In genomic region chr18:52903858-52904257, GRCh38 we compare ENCODE assay signal across 8 cellular contexts.
A peak's percentile ranks its signal among the peaks of the same experiment; 100 is the strongest.
DNase-seq lines count a peak whose midpoint lies in the region; ATAC-seq, FAIRE-seq and TF ChIP-seq lines count a peak whose summit lies in the region.

No MANE protein-coding gene starts in this region.

- H3K27ac Mint-ChIP-seq in stimulated activated memory B cell treated with anti-CD40 and anti-IgM and Interleukin-4, amounts not matched to agents 10 μg/mL and 1 μg/mL and 100 μg/mL, for 72 hours: no peak overlapping the region

- H3K27ac ChIP-seq in heart left ventricle: no peak overlapping the region
- H3K27ac ChIP-seq in GM12878 (ENCODE audit: control insufficient read depth, insufficient read depth): no peak overlapping the region

- RAD21 ChIA-PET in GM12878 (lab: Charles Lee; ENCODE audit: unreplicated experiment): interaction anchor here (0.8 kb wide), 1 partner anchor 1283 kb away, joined by 3 read pairs; no protein-coding TSS in a partner anchor

- H3K36me3 ChIP-seq in heart left ventricle: no peaks in the 10 kb centered on the region
- H3K36me3 ChIP-seq in GM12878 (ENCODE audit: control insufficient read depth in 2 of 2, insufficient read depth in 2 of 2, low read length in 1 of 2): no peaks in the 10 kb centered on the region

- no peak overlapping the region for H3K4me3 ChIP-seq in heart left ventricle
- H3K4me3 ChIP-seq in GM12878: no peak overlapping the region

- BruUV-seq in GM12878 (replicated peaks; lab: Mats Ljungman, UMichigan): no TSS peak

- CTCF ChIA-PET in GM12878 (lab: Yijun Ruan, JAX): interaction anchor here (1.1 to 1.5 kb wide), 2 partner anchors 1235 to 1281 kb away, joined by 3 to 4 read pairs; no protein-coding TSS in a partner anchor

- SMC1A ChIA-PET in GM12878 (lab: Charles Lee; ENCODE audit: uncharacterized antibody, unreplicated experiment): interaction anchor here (0.7 to 1.3 kb wide), 5 partner anchors 476 to 1283 kb away, joined by 3 to 4 read pairs (median 3); no protein-coding TSS in a partner anchor

- no peak overlapping the region for H3K4me3 Mint-ChIP-seq in stimulated activated memory B cell treated with anti-CD40 and anti-IgM and Interleukin-4, amounts not matched to agents 10 μg/mL and 1 μg/mL and 100 μg/mL, for 72 hours

- intact Hi-C loops in heart left ventricle (cut with DNase I) (no loop called here), Right ventricle myocardium superior (cut with DNase I) (no loop called here), GM12878 (cut with micrococcal nuclease; ENCODE audit: unreplicated experiment) (loop anchor here (5.0 to 10.0 kb wide), 2 partner anchors 189 to 1237 kb away; no protein-coding TSS in a partner anchor)

- no peak overlapping the region for H2AFZ ChIP-seq in GM12878 (ENCODE audit: control insufficient read depth, low read depth, low read length)

- ATAC-seq in heart left ventricle (no peak), Right ventricle myocardium superior (ENCODE audit: poor library complexity) (no peak), GM12878 (peak; percentile 82), HG02571 (IDR thresholded peaks at IDR 0.05; ENCODE audit: unreplicated experiment) (no peak)
- no peak for ATAC-seq in stimulated activated memory B cell treated with anti-CD40 and anti-IgM and Interleukin-4, amounts not matched to agents 10 μg/mL and 1 μg/mL and 100 μg/mL, for 72 hours

- H4K20me1 ChIP-seq in GM12878 (ENCODE audit: control insufficient read depth, insufficient read depth): no peaks in the 10 kb centered on the region

- H3K27me3 Mint-ChIP-seq in stimulated activated memory B cell treated with anti-CD40 and anti-IgM and Interleukin-4, amounts not matched to agents 10 μg/mL and 1 μg/mL and 100 μg/mL, for 72 hours: no peaks in the 10 kb centered on the region

- peak; percentile 63 for TF ChIP-seq RAD21 in GM12878 (IDR thresholded peaks at IDR 0.05; ENCODE audit: insufficient read depth, low read depth, low read length)

- no peaks in the 10 kb centered on the region for H3K9me3 ChIP-seq in heart left ventricle
- H3K9me3 ChIP-seq in GM12878 (replicated peaks; ENCODE audit: control insufficient read depth, insufficient read depth, low read length): no peaks in the 10 kb centered on the region

- POLR2A ChIA-PET in GM12878 (lab: Charles Lee): no interaction called here

- H3K79me2 ChIP-seq in GM12878 (ENCODE audit: control insufficient read depth, insufficient read depth, low read length): no peaks in the 10 kb centered on the region

- H3K4me1 ChIP-seq in heart left ventricle: no peaks in the 10 kb centered on the region
- H3K4me1 ChIP-seq in GM12878 (ENCODE audit: control insufficient read depth, insufficient read depth, low read length): no peaks in the 10 kb centered on the region

- H3K9me3 Mint-ChIP-seq in stimulated activated memory B cell treated with anti-CD40 and anti-IgM and Interleukin-4, amounts not matched to agents 10 μg/mL and 1 μg/mL and 100 μg/mL, for 72 hours: no peaks in the 10 kb centered on the region

- TF ChIP-seq POLR2A in heart left ventricle (IDR thresholded peaks at IDR 0.05): no peak
- TF ChIP-seq POLR2A in GM12878 (IDR thresholded peaks at IDR 0.05; ENCODE audit: low read depth, low read length): no peak

- H3K27me3 ChIP-seq in heart left ventricle (no peaks in the 10 kb centered on the region), GM12878 (replicated peaks in 1 of 2; ENCODE audit: control insufficient read depth in 2 of 2, insufficient read depth in 2 of 2, low read length in 1 of 2) (no peaks in the 10 kb centered on the region)

- DNase-seq in heart left ventricle: no peak
- no peak for DNase-seq in Right ventricle myocardium superior
- peak; percentile 34 for DNase-seq in NCI-H1694 (lab: John Stamatoyannopoulos, UW)
- no peak for DNase-seq in GM12878 (ENCODE audit: low read depth, low spot score)
- DNase-seq in mucosa of gallbladder (ENCODE audit: low spot score): peak; percentile 17
- no peak for DNase-seq in KG1 (lab: John Stamatoyannopoulos, UW)

- no peak overlapping the region for H3K4me2 ChIP-seq in GM12878 (ENCODE audit: control insufficient read depth, insufficient read depth)

- no peaks in the 10 kb centered on the region for H3K4me1 Mint-ChIP-seq in stimulated activated memory B cell treated with anti-CD40 and anti-IgM and Interleukin-4, amounts not matched to agents 10 μg/mL and 1 μg/mL and 100 μg/mL, for 72 hours

- TF ChIP-seq CTCF in heart left ventricle (IDR thresholded peaks at IDR 0.05) (peak; percentile 10 to 59 (median 38)), GM12878 (IDR thresholded peaks at IDR 0.05 in 2 of 3, conservative IDR thresholded peaks at IDR 0.05 in 1 of 3; ENCODE audit: control insufficient read depth in 2 of 3, extremely low read depth in 1 of 3, insufficient read depth in 1 of 3, low read depth in 3 of 3, low read length in 3 of 3) (peak; percentile 46 to 55 (median 46))

- no peak overlapping the region for H3K9ac ChIP-seq in GM12878 (ENCODE audit: control insufficient read depth, insufficient read depth, low read length)

- FAIRE-seq in GM12878 (lab: Jason Lieb, UNC): no peak

- no peak for TF ChIP-seq EP300 in GM12878 (IDR thresholded peaks at IDR 0.05; ENCODE audit: borderline replicate concordance in 1 of 2, control insufficient read depth in 1 of 2, low read depth in 2 of 2, low read length in 2 of 2)

- H3K36me3 Mint-ChIP-seq in stimulated activated memory B cell treated with anti-CD40 and anti-IgM and Interleukin-4, amounts not matched to agents 10 μg/mL and 1 μg/mL and 100 μg/mL, for 72 hours: no peaks in the 10 kb centered on the region

- 9 to 21% (median 17%) methylated on average over 3 of the region's 3 CpGs for WGBS in heart left ventricle, 4 donors
- WGBS in GM12878 (ENCODE audit: insufficient coverage, insufficient replicate concordance, low lambda C conversion rate, missing lambda C conversion rate): 13% methylated on average over 3 of the region's 3 CpGs

- in situ Hi-C loops in GM12878 (cut with MboI): loop anchor here (25.0 kb wide), 2 partner anchors 1242 to 1792 kb away; no protein-coding TSS in a partner anchor

TF ChIP-seq in GM12878, 131 proteins besides CTCF, POLR2A, EP300 and RAD21:
- TF ChIP-seq ATF7 (IDR thresholded peaks at IDR 0.05; ENCODE audit: low read depth): no peak
- peak; percentile 40; the same call in 1 of the 2 replicates for TF ChIP-seq SMC3 (IDR thresholded peaks at IDR 0.05; ENCODE audit: borderline replicate concordance, low read length)

Comparison
In these comparisons a context has a peak if more than half of its experiments do, and no peak if none do; other contexts are left out.
1. DNase-seq: peak in NCI-H1694 (single experiment) and mucosa of gallbladder (single experiment); none in heart left ventricle (0 of 5), Right ventricle myocardium superior (single experiment), GM12878 (single experiment) and KG1 (single experiment).